In genomic region chr1:23193391-23194118, GRCh38 we compare ENCODE assay signal across 24 cellular contexts. TPM values are rescaled to one million over a fixed set of nuclear protein-coding genes. Genes with fewer than 3 reads are reported as not detected.
A peak's percentile ranks its signal among the peaks of the same experiment; 100 is the strongest.
DNase-seq lines count a peak whose midpoint lies in the region; TF ChIP-seq lines count a peak whose summit lies in the region.
"Had no signal": no experiment of that assay in that cellular context is flagged by ENCODE, and none has a peak within 500 bp of the region (broad histone marks: within the 10 kb centered on the region; RNA-seq: fewer than 3 reads in every experiment).

No MANE protein-coding gene starts in this region.

- H3K27ac ChIP-seq in PC-9 (peak overlapping the region; percentile 100; the same call in 1 of the 2 replicates), MM.1S (ENCODE audit: low read length) (no peak overlapping the region)
- H3K27ac ChIP-seq: dorsolateral prefrontal cortex, left lung, pancreas, SK-N-MC had no signal

- no peaks in the 10 kb centered on the region for H3K9me3 Mint-ChIP-seq in Calu3 (ENCODE audit: low read depth, unreplicated experiment)
- H3K9me3 Mint-ChIP-seq in chondrocyte (ENCODE audit: low read depth), result no peaks in the 10 kb centered on the region
- no peaks in the 10 kb centered on the region for H3K9me3 Mint-ChIP-seq in osteocyte (ENCODE audit: unreplicated experiment)
- H3K9me3 Mint-ChIP-seq: activated naive CD8-positive, alpha-beta T cell treated with anti-CD3 and anti-CD28 coated beads, Interleukin-2, amount 50 U/mL, for 24 hours; IgD-negative memory B cell had no signal

- H3K36me3 Mint-ChIP-seq in Calu3 (ENCODE audit: insufficient read depth, unreplicated experiment) (peaks cover 6% of the 10 kb centered on the region), chondrocyte (ENCODE audit: low read depth) (no peaks in the 10 kb centered on the region), osteocyte (ENCODE audit: unreplicated experiment) (no peaks in the 10 kb centered on the region)
- H3K36me3 Mint-ChIP-seq: CD4-positive, CD25-positive, alpha-beta regulatory T cell; naive B cell had no signal

- H3K79me2 ChIP-seq in PC-9 (ENCODE audit: low read depth) (no peaks in the 10 kb centered on the region), MM.1S (ENCODE audit: low read length) (no peaks in the 10 kb centered on the region)

- H3K4me3 Mint-ChIP-seq in Calu3 (ENCODE audit: low read depth, unreplicated experiment) (no peak overlapping the region), chondrocyte (ENCODE audit: unreplicated experiment) (no peak overlapping the region), osteocyte (ENCODE audit: unreplicated experiment) (no peak overlapping the region)
- H3K4me3 Mint-ChIP-seq: activated naive CD8-positive, alpha-beta T cell treated with anti-CD3 and anti-CD28 coated beads, Interleukin-2, amount 50 U/mL, for 24 hours; CD4-positive, CD25-positive, alpha-beta regulatory T cell; IgD-negative memory B cell; naive B cell had no signal

- DNase-seq in Calu3 (no peak), PC-9 (no peak), chondrocyte (ENCODE audit: low spot score) (no peak), osteocyte (ENCODE audit: extremely low spot score, unreplicated experiment) (no peak), GM13977 (ENCODE audit: low spot score) (no peak), medulla oblongata (ENCODE audit: extremely low spot score) (no peak), OCI-M2 (lab: John Stamatoyannopoulos, UW; ENCODE audit: unreplicated experiment) (no peak), MM.1S (no peak)
- DNase-seq: activated gamma-delta T cell; activated naive CD8-positive, alpha-beta T cell treated with anti-CD3 and anti-CD28 coated beads, Interleukin-2, amount 50 U/mL, for 24 hours; activated T-cell treated with anti-CD3 and anti-CD28 coated beads for 4 hours; CD4-positive, CD25-positive, alpha-beta regulatory T cell; dorsolateral prefrontal cortex; left lung; naive B cell; NCI-H1105; NCI-H2029 treated with DMSO at 0.1 percent for 48 hours; NCI-H2227 treated with DMSO at 0.1 percent for 48 hours; retina; stimulated activated CD4-positive, alpha-beta T cell treated with anti-CD3 and anti-CD28 coated beads, Interleukin-2, amount 100 ng/mL, for 48 hours had no signal

- H3K27me3 Mint-ChIP-seq in Calu3 (ENCODE audit: unreplicated experiment), result no peaks in the 10 kb centered on the region
- no peaks in the 10 kb centered on the region for H3K27me3 Mint-ChIP-seq in chondrocyte (ENCODE audit: low read depth)
- no peaks in the 10 kb centered on the region for H3K27me3 Mint-ChIP-seq in osteocyte (ENCODE audit: unreplicated experiment)

- H3K9me2 ChIP-seq in PC-9 (ENCODE audit: insufficient read depth) (no peaks in the 10 kb centered on the region), MM.1S (replicated peaks; ENCODE audit: insufficient read depth, low read length) (no peaks in the 10 kb centered on the region)

- H3K4me3 ChIP-seq in PC-9, result no peak overlapping the region
- H3K4me3 ChIP-seq in MM.1S (ENCODE audit: low read length), result no peak overlapping the region
- H3K4me3 ChIP-seq: dorsolateral prefrontal cortex, left lung, pancreas, SK-N-MC had no signal

- H4K20me1 ChIP-seq in PC-9 (ENCODE audit: insufficient read depth), result no peaks in the 10 kb centered on the region
- H4K20me1 ChIP-seq in MM.1S (ENCODE audit: insufficient read depth, low read length), result no peaks in the 10 kb centered on the region

- H3K36me3 ChIP-seq in PC-9 (ENCODE audit: low read depth), result no peaks in the 10 kb centered on the region
- H3K36me3 ChIP-seq in MM.1S (replicated peaks; ENCODE audit: insufficient read depth, low read length), result no peaks in the 10 kb centered on the region
- H3K36me3 ChIP-seq: left lung, pancreas had no signal

- BruUV-seq in Calu3 (replicated peaks; lab: Mats Ljungman, UMichigan) (no TSS peak), PC-9 (replicated peaks; lab: Mats Ljungman, UMichigan) (no TSS peak)

- H3K27me3 ChIP-seq in PC-9 (ENCODE audit: insufficient read depth, low read depth), result no peaks in the 10 kb centered on the region
- no peaks in the 10 kb centered on the region; the same call in 1 of the 2 replicates for H3K27me3 ChIP-seq in MM.1S (replicated peaks; ENCODE audit: insufficient read depth, low read length)
- H3K27me3 ChIP-seq: dorsolateral prefrontal cortex, left lung, pancreas had no signal

- H3K4me1 ChIP-seq in PC-9 (replicated peaks; ENCODE audit: insufficient read depth) (peaks cover 52% of the 10 kb centered on the region), MM.1S (ENCODE audit: low read length) (no peaks in the 10 kb centered on the region)
- H3K4me1 ChIP-seq: left lung, pancreas had no signal

- H3K27ac Mint-ChIP-seq in Calu3 (ENCODE audit: unreplicated experiment) (peak overlapping the region; percentile 27), chondrocyte (ENCODE audit: unreplicated experiment) (peak overlapping the region; percentile 100), osteocyte (ENCODE audit: unreplicated experiment) (peak overlapping the region; percentile 98)
- H3K27ac Mint-ChIP-seq: activated naive CD8-positive, alpha-beta T cell treated with anti-CD3 and anti-CD28 coated beads, Interleukin-2, amount 50 U/mL, for 24 hours; CD4-positive, CD25-positive, alpha-beta regulatory T cell; IgD-negative memory B cell had no signal

- H2AFZ ChIP-seq in PC-9, result no peak overlapping the region
- H2AFZ ChIP-seq in MM.1S (ENCODE audit: low read length), result no peak overlapping the region

- H3K4me2 ChIP-seq in PC-9 (no peak overlapping the region), MM.1S (ENCODE audit: low read depth, low read length) (no peak overlapping the region)

- no peak overlapping the region for H3K9ac ChIP-seq in MM.1S (ENCODE audit: low read length)

- in situ Hi-C loops in GM13977 (cut with MboI; ENCODE audit: low pct_unique_long_range_greater_than_20kb, low sequenced_read_pairs, unreplicated experiment), result no loop called here

- H3F3A ChIP-seq in PC-9 (ENCODE audit: insufficient read depth, low read depth) (peaks cover 52% of the 10 kb centered on the region), MM.1S (ENCODE audit: insufficient read depth, low read length) (no peaks in the 10 kb centered on the region)

- H3K9me3 ChIP-seq in PC-9 (ENCODE audit: insufficient read depth, low read depth) (no peaks in the 10 kb centered on the region), MM.1S (replicated peaks; ENCODE audit: insufficient read depth, low read length) (no peaks in the 10 kb centered on the region)
- H3K9me3 ChIP-seq: left lung, pancreas had no signal

- TF ChIP-seq CTCF in Calu3 (IDR thresholded peaks at IDR 0.05; ENCODE audit: unreplicated experiment), result no peak
- no peak for TF ChIP-seq CTCF in PC-9 (conservative IDR thresholded peaks at IDR 0.05)
- TF ChIP-seq CTCF in chondrocyte (IDR thresholded peaks at IDR 0.05), result no peak
- TF ChIP-seq CTCF in osteocyte (IDR thresholded peaks at IDR 0.05), result no peak
- no peak for TF ChIP-seq CTCF in GM13977 (IDR thresholded peaks at IDR 0.05; ENCODE audit: extremely low read depth, insufficient read depth, missing control alignments)
- no peak for TF ChIP-seq CTCF in MM.1S (IDR thresholded peaks at IDR 0.05; ENCODE audit: low read length)

- intact Hi-C loops in Calu3 (cut with micrococcal nuclease; ENCODE audit: unreplicated experiment) (no loop called here), PC-9 (cut with micrococcal nuclease; ENCODE audit: unreplicated experiment) (no loop called here)

- H3K4me1 Mint-ChIP-seq in Calu3 (ENCODE audit: low read depth, unreplicated experiment) (peaks cover 36% of the 10 kb centered on the region), chondrocyte (ENCODE audit: low read depth) (peaks cover 83% of the 10 kb centered on the region), osteocyte (ENCODE audit: unreplicated experiment) (peaks cover 78% of the 10 kb centered on the region)
- H3K4me1 Mint-ChIP-seq: activated naive CD8-positive, alpha-beta T cell treated with anti-CD3 and anti-CD28 coated beads, Interleukin-2, amount 50 U/mL, for 24 hours; CD4-positive, CD25-positive, alpha-beta regulatory T cell; naive B cell had no signal

- POLR2A ChIA-PET in PC-9 (lab: Charles Lee; ENCODE audit: unreplicated experiment), result no interaction called here

- CTCF ChIA-PET in Calu3 (lab: Charles Lee), result interaction anchor here (0.6 kb wide), 1 partner anchor 17 kb away, joined by 5 read pairs; no protein-coding TSS in a partner anchor
- CTCF ChIA-PET in PC-9 (lab: Charles Lee), result no interaction called here

RNA-seq across cellular contexts. Expression of gene HTR1D, which starts 23.7 kb away (rescaled TPM):
- total RNA-seq in Calu3 (2022) (1.1 and 1.7 TPM in 2 replicates), PC-9 (2021) (15.0 and 17.1 TPM in 2 replicates), chondrocyte (2.1 to 3.7 TPM (median 2.3 TPM) in 3 replicates), osteocyte (1.2 and 1.6 TPM in 2 replicates)
- total RNA-seq: CD4-positive, CD25-positive, alpha-beta regulatory T cell; T-helper 2 cell treated with Interferon-gamma antibody and Interleukin-4, amounts not matched to agents 100 ng/mL and 5 ng/mL, for 36 hours had no signal

RNA-seq across cellular contexts. Expression of gene LUZP1, which starts 24.9 kb away (rescaled TPM):
- total RNA-seq in Calu3 (2022) (17.4 and 19.2 TPM in 2 replicates), PC-9 (2021) (35.0 and 37.6 TPM in 2 replicates), chondrocyte (55.5 to 67.7 TPM (median 58.0 TPM) in 3 replicates), osteocyte (47.4 and 47.6 TPM in 2 replicates)

Comparison
In these comparisons a context has a peak if more than half of its experiments do, and no peak if none do; other contexts are left out.
1. H3K27ac Mint-ChIP-seq: peak in every context shown above with its lines; median percentile 100 in chondrocyte; 98 in osteocyte; 27 in Calu3.